ENCODE assay signal across 31 cellular contexts in genomic region chr16:49980166-49980565, GRCh38. TPM values are rescaled to one million over a fixed set of nuclear protein-coding genes. Genes with fewer than 3 reads are reported as not detected.
DNase-seq lines count a peak whose midpoint lies in the region; TF ChIP-seq lines count a peak whose summit lies in the region.
"Had no signal": no experiment of that assay in that cellular context is flagged by ENCODE, and none has a peak within 500 bp of the region (broad histone marks: within the 10 kb centered on the region; RNA-seq: fewer than 3 reads in every experiment).

No MANE protein-coding gene starts in this region.

- no peak for TF ChIP-seq CTCF in coronary artery (IDR thresholded peaks at IDR 0.05)

- no peak overlapping the region for H3K27ac Mint-ChIP-seq in T-helper 2 cell treated with Interferon-gamma antibody and Interleukin-4, amounts not matched to agents 5 μg/mL and 100 μg/mL, for 36 hours
- H3K27ac Mint-ChIP-seq: activated CD8-positive, alpha-beta memory T cell treated with anti-CD3 and anti-CD28 coated beads, Interleukin-2, amount 10 ng/mL, durations not matched to agents 7 days and 5 days; CD8-positive, alpha-beta memory T cell; HFFc6; natural killer cell treated with Interleukin-12 subunit alpha and Interleukin-12 subunit beta and Interleukin-15 and Interleukin-18, amount 100 ng/mL, for 72 hours; stimulated activated effector memory CD8-positive, alpha-beta T cell treated with anti-CD3 and anti-CD28 coated beads, Interleukin-12 subunit alpha, Interleukin-12 subunit beta, amount 100 ng/mL, for 72 hours; T-helper 17 cell had no signal

- no peaks in the 10 kb centered on the region for H3K27me3 Mint-ChIP-seq in T-helper 2 cell treated with Interferon-gamma antibody and Interleukin-4, amounts not matched to agents 5 μg/mL and 100 μg/mL, for 36 hours (ENCODE audit: low read depth)
- H3K27me3 Mint-ChIP-seq: central memory CD8-positive, alpha-beta T cell; T-helper 17 cell had no signal

- in situ Hi-C loops in G401 (cut with HindIII; ENCODE audit: low sequenced_read_pairs) = no loop called here

- H3K4me3 ChIP-seq in coronary artery = no peak overlapping the region
- H3K4me3 ChIP-seq: lung, SK-N-MC, upper lobe of left lung had no signal

- H3K4me3 Mint-ChIP-seq in T-helper 2 cell treated with Interferon-gamma antibody and Interleukin-4, amounts not matched to agents 5 μg/mL and 100 μg/mL, for 36 hours = no peak overlapping the region
- H3K4me3 Mint-ChIP-seq: activated CD8-positive, alpha-beta memory T cell treated with anti-CD3 and anti-CD28 coated beads, Interleukin-2, amount 10 ng/mL, durations not matched to agents 7 days and 5 days; activated T-cell treated with anti-CD3 and anti-CD28 coated beads, Interleukin-2, amount 50 U/mL, for 4 hours; CD8-positive, alpha-beta memory T cell; central memory CD8-positive, alpha-beta T cell; HFFc6; natural killer cell treated with Interleukin-12 subunit alpha and Interleukin-12 subunit beta and Interleukin-15 and Interleukin-18, amount 100 ng/mL, for 72 hours; stimulated activated effector memory CD8-positive, alpha-beta T cell treated with anti-CD3 and anti-CD28 coated beads, Interleukin-12 subunit alpha, Interleukin-12 subunit beta, amount 100 ng/mL, for 72 hours; T-helper 17 cell had no signal

- H3K27ac ChIP-seq in coronary artery = no peak overlapping the region
- H3K27ac ChIP-seq: foreskin keratinocyte, SK-N-MC, upper lobe of left lung had no signal

- DNase-seq in 8988T = peak; percentile 37
- peak; percentile 22 for DNase-seq in ELF-1 (ENCODE audit: low read depth, low spot score)
- DNase-seq in astrocyte of the hippocampus (ENCODE audit: low read depth, low spot score) = peak; percentile 17
- DNase-seq in kidney tubule cell (ENCODE audit: low spot score) = peak; percentile 16
- no peak for DNase-seq in G401 (ENCODE audit: low spot score)
- DNase-seq in coronary artery (ENCODE audit: low spot score) = no peak
- DNase-seq in T-helper 2 cell treated with Interferon-gamma antibody and Interleukin-4, amounts not matched to agents 5 μg/mL and 100 μg/mL, for 36 hours (ENCODE audit: low spot score) = no peak
- DNase-seq in NCI-H1048 (lab: John Stamatoyannopoulos, UW) = no peak
- DNase-seq: activated CD4-positive, alpha-beta T cell treated with anti-CD3 and anti-CD28 coated beads, Interleukin-2, amount 50 U/mL, for 4 hours; activated CD8-positive, alpha-beta memory T cell treated with anti-CD3 and anti-CD28 coated beads, Interleukin-2, amount 10 ng/mL, durations not matched to agents 7 days and 5 days; activated gamma-delta T cell treated with Interleukin-2 at 50 U/mL for 16 hours; activated T-cell treated with anti-CD3 and anti-CD28 coated beads, Interleukin-2, amount 50 U/mL, for 4 hours; BE2C; CD8-positive, alpha-beta memory T cell; dermis blood vessel endothelial cell; DMS 273 treated with DMSO at 0.1 percent for 48 hours; foreskin keratinocyte; GF-D8; head of caudate nucleus; HFFc6; NCI-H1105; NCI-H187 treated with DMSO at 0.1 percent for 48 hours; NCI-H2227 treated with DMSO at 0.1 percent for 48 hours; PC-3; T-helper 17 cell; upper lobe of left lung had no signal

- H3K9me3 Mint-ChIP-seq in T-helper 2 cell treated with Interferon-gamma antibody and Interleukin-4, amounts not matched to agents 5 μg/mL and 100 μg/mL, for 36 hours = no peaks in the 10 kb centered on the region
- H3K9me3 Mint-ChIP-seq: central memory CD8-positive, alpha-beta T cell; HFFc6; natural killer cell treated with Interleukin-12 subunit alpha and Interleukin-12 subunit beta and Interleukin-15 and Interleukin-18, amount 100 ng/mL, for 72 hours had no signal

- no peaks in the 10 kb centered on the region for H3K36me3 Mint-ChIP-seq in T-helper 2 cell treated with Interferon-gamma antibody and Interleukin-4, amounts not matched to agents 5 μg/mL and 100 μg/mL, for 36 hours (ENCODE audit: low read depth)
- H3K36me3 Mint-ChIP-seq: activated CD8-positive, alpha-beta memory T cell treated with anti-CD3 and anti-CD28 coated beads, Interleukin-2, amount 10 ng/mL, durations not matched to agents 7 days and 5 days; CD8-positive, alpha-beta memory T cell; natural killer cell treated with Interleukin-12 subunit alpha and Interleukin-12 subunit beta and Interleukin-15 and Interleukin-18, amount 100 ng/mL, for 72 hours; stimulated activated effector memory CD8-positive, alpha-beta T cell treated with anti-CD3 and anti-CD28 coated beads, Interleukin-12 subunit alpha, Interleukin-12 subunit beta, amount 100 ng/mL, for 72 hours had no signal

- H3K4me1 Mint-ChIP-seq in T-helper 2 cell treated with Interferon-gamma antibody and Interleukin-4, amounts not matched to agents 5 μg/mL and 100 μg/mL, for 36 hours (ENCODE audit: low read depth) = no peaks in the 10 kb centered on the region
- H3K4me1 Mint-ChIP-seq: activated CD8-positive, alpha-beta memory T cell treated with anti-CD3 and anti-CD28 coated beads, Interleukin-2, amount 10 ng/mL, durations not matched to agents 7 days and 5 days; CD8-positive, alpha-beta memory T cell; central memory CD8-positive, alpha-beta T cell; stimulated activated effector memory CD8-positive, alpha-beta T cell treated with anti-CD3 and anti-CD28 coated beads, Interleukin-12 subunit alpha, Interleukin-12 subunit beta, amount 100 ng/mL, for 72 hours; T-helper 17 cell had no signal

RNA-seq across cellular contexts. Expression of gene CNEP1R1, which starts 44.9 kb away (rescaled TPM):
- 12.2 and 22.5 TPM in 2 replicates for total RNA-seq in G401 (2014; rRNA removed; shearing (Covaris generic))

Comparison
In these comparisons a context has a peak if more than half of its experiments do, and no peak if none do; other contexts are left out.
1. DNase-seq: peak in 8988T (single experiment), ELF-1 (single experiment), astrocyte of the hippocampus (single experiment) and kidney tubule cell (single experiment); none in G401 (single experiment), coronary artery (single experiment), T-helper 2 cell treated with Interferon-gamma antibody and Interleukin-4, amounts not matched to agents 5 μg/mL and 100 μg/mL, for 36 hours (single experiment) and NCI-H1048 (single experiment).